21 cellular contexts compared by ENCODE assay signal in the genomic region with DNA sequence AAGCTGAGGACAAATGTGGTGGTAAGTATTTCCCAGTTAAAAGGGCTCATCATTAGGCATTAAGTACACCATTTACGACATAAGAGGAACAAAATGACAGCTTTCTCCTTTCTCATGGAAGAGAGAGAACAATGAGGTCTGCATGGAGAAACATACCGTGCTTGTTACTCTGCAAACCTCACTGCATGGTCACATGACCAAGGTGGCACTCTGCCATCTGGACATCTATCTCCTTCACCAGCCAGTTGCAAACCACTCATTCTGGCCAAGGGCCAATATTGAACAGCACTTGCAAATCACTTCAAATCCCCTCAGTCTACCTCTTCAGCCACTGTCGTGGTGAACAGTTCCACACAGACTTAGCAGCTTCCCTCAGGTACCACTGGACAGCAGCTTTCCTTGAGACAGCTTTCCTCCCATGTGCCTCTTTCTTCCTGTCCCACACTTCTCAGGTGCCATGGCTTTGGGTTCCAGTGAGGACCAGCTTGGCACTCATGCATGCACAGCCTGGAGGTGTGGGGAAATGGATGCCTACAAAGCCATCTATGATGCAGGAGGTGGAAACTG. TPM values are rescaled to one million over a fixed set of nuclear protein-coding genes. Genes with fewer than 3 reads are reported as not detected.
DNase-seq lines count a peak whose midpoint lies in the region; TF ChIP-seq lines count a peak whose summit lies in the region.
"Had no signal": no experiment of that assay in that cellular context is flagged by ENCODE, and none has a peak within 500 bp of the region (broad histone marks: within the 10 kb centered on the region; RNA-seq: fewer than 3 reads in every experiment).

No MANE protein-coding gene starts in this region.

- POLR2A ChIA-PET in CD4-positive, alpha-beta memory T cell (lab: Charles Lee; ENCODE audit: partially characterized antibody), result no interaction called here

- no peaks in the 10 kb centered on the region for H3K79me2 ChIP-seq in hepatocyte

- H3K27ac Mint-ChIP-seq in CD4-positive, alpha-beta memory T cell, result peak overlapping the region in 1 of 7 donors; percentile 66
- H3K27ac Mint-ChIP-seq: activated CD4-positive, alpha-beta T cell treated with anti-CD3 and anti-CD28 coated beads for 36 hours; HFFc6; stimulated activated memory B cell treated with anti-CD40 and anti-IgM and Interleukin-4, amounts not matched to agents 10 μg/mL and 1 μg/mL and 100 μg/mL, for 72 hours had no signal

- 75% methylated on average over 3 of the region's 3 CpGs for WGBS in hepatocyte (ENCODE audit: low lambda C conversion rate, missing lambda C conversion rate)

- peaks cover 0 to 2% of the 10 kb centered on the region in 2 donors for H3K27me3 Mint-ChIP-seq in CD4-positive, alpha-beta memory T cell
- H3K27me3 Mint-ChIP-seq: activated CD4-positive, alpha-beta T cell treated with anti-CD3 and anti-CD28 coated beads for 36 hours had no signal

- DNase-seq in NCI-H1417 (lab: John Stamatoyannopoulos, UW) (peak; percentile 2 to 70 (median 63)), NCI-H1417 treated with DMSO at 0.1 percent for 48 hours (lab: John Stamatoyannopoulos, UW) (no peak), NCI-H2029 (lab: John Stamatoyannopoulos, UW) (peak; percentile 78), NCI-H82 treated with DMSO at 0.1 percent for 48 hours (lab: John Stamatoyannopoulos, UW; ENCODE audit: unreplicated experiment) (peak; percentile 49), hepatocyte (ENCODE audit: low spot score) (peak; percentile 16), GF-D8 (lab: John Stamatoyannopoulos, UW) (no peak), NCI-H146 (lab: John Stamatoyannopoulos, UW) (no peak)
- DNase-seq in CD4-positive, alpha-beta memory T cell, result no peak
- DNase-seq: activated CD4-positive, alpha-beta T cell treated with anti-CD3 and anti-CD28 coated beads for 36 hours; activated CD8-positive, alpha-beta memory T cell treated with anti-CD3 and anti-CD28 coated beads, Interleukin-2, amount 50 U/mL, for 48 hours; activated naive CD4-positive, alpha-beta T cell treated with Interleukin-2 at 50 U/mL for 16 hours; C1 segment of cervical spinal cord; EL; HFFc6; pancreas; spleen; upper lobe of right lung had no signal

- no peak overlapping the region for H3K4me3 ChIP-seq in hepatocyte
- H3K4me3 ChIP-seq in CD4-positive, alpha-beta memory T cell (ENCODE audit: low read length in 2 of 2), result no peak overlapping the region
- H3K4me3 ChIP-seq: pancreas, spleen, upper lobe of right lung had no signal

- CTCF ChIA-PET in CD4-positive, alpha-beta memory T cell (lab: Charles Lee; ENCODE audit: partially characterized antibody), result no interaction called here

- intact Hi-C loops in CD4-positive, alpha-beta memory T cell (cut with micrococcal nuclease), result no loop called here

- no peak overlapping the region for H3K4me2 ChIP-seq in hepatocyte

- H3K4me3 Mint-ChIP-seq in CD4-positive, alpha-beta memory T cell, result no peak overlapping the region
- H3K4me3 Mint-ChIP-seq: activated CD4-positive, alpha-beta T cell treated with anti-CD3 and anti-CD28 coated beads for 36 hours; HFFc6; stimulated activated memory B cell treated with anti-CD40 and anti-IgM and Interleukin-4, amounts not matched to agents 10 μg/mL and 1 μg/mL and 100 μg/mL, for 72 hours had no signal

- H3K9me3 ChIP-seq in hepatocyte (ENCODE audit: low read depth), result no peaks in the 10 kb centered on the region
- no peaks in the 10 kb centered on the region for H3K9me3 ChIP-seq in CD4-positive, alpha-beta memory T cell (ENCODE audit: control insufficient read depth in 1 of 2, low read length in 2 of 2)
- H3K9me3 ChIP-seq: pancreas, spleen, upper lobe of right lung had no signal

- no peak overlapping the region for H2AFZ ChIP-seq in hepatocyte

- H3K4me1 Mint-ChIP-seq in CD4-positive, alpha-beta memory T cell, result peaks cover 0 to 2% (median 0%) of the 10 kb centered on the region in 4 donors

- H3K36me3 Mint-ChIP-seq in CD4-positive, alpha-beta memory T cell, result no peaks in the 10 kb centered on the region
- H3K36me3 Mint-ChIP-seq: stimulated activated memory B cell treated with anti-CD40 and anti-IgM and Interleukin-4, amounts not matched to agents 10 μg/mL and 1 μg/mL and 100 μg/mL, for 72 hours had no signal

- no peaks in the 10 kb centered on the region for H4K20me1 ChIP-seq in hepatocyte (ENCODE audit: insufficient read depth, poor library complexity, severe bottlenecking)

- peaks cover 6% of the 10 kb centered on the region for H3K4me1 ChIP-seq in hepatocyte (ENCODE audit: insufficient read depth)
- H3K4me1 ChIP-seq in CD4-positive, alpha-beta memory T cell (ENCODE audit: insufficient read depth, low read length), result no peaks in the 10 kb centered on the region
- H3K4me1 ChIP-seq: pancreas, spleen had no signal

- peaks cover 0 to 2% (median 0%) of the 10 kb centered on the region in 8 donors for H3K9me3 Mint-ChIP-seq in CD4-positive, alpha-beta memory T cell
- H3K9me3 Mint-ChIP-seq: HFFc6; stimulated activated memory B cell treated with anti-CD40 and anti-IgM and Interleukin-4, amounts not matched to agents 10 μg/mL and 1 μg/mL and 100 μg/mL, for 72 hours had no signal

- no peaks in the 10 kb centered on the region for H3K27me3 ChIP-seq in hepatocyte
- no peaks in the 10 kb centered on the region for H3K27me3 ChIP-seq in CD4-positive, alpha-beta memory T cell (ENCODE audit: insufficient read depth, low read length)
- H3K27me3 ChIP-seq: pancreas, spleen, upper lobe of right lung had no signal

- H3K27ac ChIP-seq in hepatocyte, result no peak overlapping the region
- H3K27ac ChIP-seq in CD4-positive, alpha-beta memory T cell (ENCODE audit: low read depth, low read length), result no peak overlapping the region
- H3K27ac ChIP-seq: pancreas, spleen, upper lobe of right lung had no signal

- no peaks in the 10 kb centered on the region for H3K9me2 ChIP-seq in hepatocyte (replicated peaks; ENCODE audit: insufficient read depth)

- no peak for TF ChIP-seq CTCF in hepatocyte (IDR thresholded peaks at IDR 0.05; ENCODE audit: poor library complexity)

- no peaks in the 10 kb centered on the region for H3K36me3 ChIP-seq in hepatocyte (replicated peaks; ENCODE audit: insufficient read depth, low read depth)
- H3K36me3 ChIP-seq in CD4-positive, alpha-beta memory T cell (ENCODE audit: insufficient read depth, low read length), result no peaks in the 10 kb centered on the region
- H3K36me3 ChIP-seq: pancreas, spleen, upper lobe of right lung had no signal

RNA-seq across cellular contexts. Expression of gene DPP4, which starts 29.5 kb away (rescaled TPM):
- total RNA-seq in hepatocyte, result 218 and 256 TPM in 2 replicates
- 147 and 149 TPM in 2 replicates for polyA plus RNA-seq in hepatocyte
- 10 to 100 TPM; 38.5 to 40.2 TPM for total RNA-seq in CD4-positive, alpha-beta memory T cell
- 100 to 1,000 TPM; 105 to 124 TPM for polyA plus RNA-seq in CD4-positive, alpha-beta memory T cell

RNA-seq across cellular contexts. Expression of gene GCG, which starts 48.5 kb away (rescaled TPM):
- total RNA-seq in hepatocyte, result 19.8 and 21.1 TPM in 2 replicates
- 4.4 and 100 TPM in 2 replicates for polyA plus RNA-seq in hepatocyte
- not detected for total RNA-seq in CD4-positive, alpha-beta memory T cell
- polyA plus RNA-seq in CD4-positive, alpha-beta memory T cell, result not detected
- total RNA-seq: activated CD4-positive, alpha-beta T cell treated with anti-CD3 and anti-CD28 coated beads for 36 hours; astrocyte; endothelial cell of umbilical vein; HFFc6; lower leg skin; spleen; upper lobe of right lung had no signal
- polyA plus RNA-seq: endothelial cell of umbilical vein had no signal

Comparison
In these comparisons a context has a peak if more than half of its experiments do, and no peak if none do; other contexts are left out.
1. DNase-seq: peak in NCI-H1417 (3 of 3), NCI-H2029 (single experiment), NCI-H82 treated with DMSO at 0.1 percent for 48 hours (single experiment) and hepatocyte (single experiment); none in NCI-H1417 treated with DMSO at 0.1 percent for 48 hours (single experiment), GF-D8 (single experiment), NCI-H146 (single experiment) and CD4-positive, alpha-beta memory T cell (0 of 5).
2. RNA of gene GCG, which starts 48.5 kb away (total RNA-seq): 19.8 to 21.1 TPM in hepatocyte; not detected in CD4-positive, alpha-beta memory T cell; every median in the first group is over 10 times any median in the second.